9 cellular contexts compared by ENCODE assay signal in genomic region chr6:33454009-33454946, GRCh38. TPM values are rescaled to one million over a fixed set of nuclear protein-coding genes. Genes with fewer than 3 reads are reported as not detected.
A peak's percentile ranks its signal among the peaks of the same experiment; 100 is the strongest.
DNase-seq lines count a peak whose midpoint lies in the region; ATAC-seq, FAIRE-seq and TF ChIP-seq lines count a peak whose summit lies in the region.
"Had no signal": no experiment of that assay in that cellular context is flagged by ENCODE, and none has a peak within 500 bp of the region (broad histone marks: within the 10 kb centered on the region; RNA-seq: fewer than 3 reads in every experiment).

ZBTB9 (plus strand) TSS chr6:33454576; CDS start chr6:33455101, 525 bp downstream.

- peak; percentile 36 for FAIRE-seq in keratinocyte (lab: Jason Lieb, UNC)
- FAIRE-seq: colon had no signal

- ATAC-seq in GM19043 (IDR thresholded peaks at IDR 0.05; ENCODE audit: low read depth, unreplicated experiment) (peak; percentile 99), HG03354 (IDR thresholded peaks at IDR 0.05; ENCODE audit: poor library complexity, severe bottlenecking, unreplicated experiment) (peak; percentile 98)
- ATAC-seq in activated CD4-positive, CD25-positive, alpha-beta regulatory T cell treated with anti-CD3 and anti-CD28 coated beads, Interleukin-2, amount 50 U/mL, for 24 hours, result peak; percentile 99 to 100

- peak within 1 kb of the TSS; percentile 89 for H2AFZ ChIP-seq in keratinocyte (ENCODE audit: control insufficient read depth, low read length)

- peaks cover 5% of the 10 kb centered on the region for H3K4me1 ChIP-seq in keratinocyte (ENCODE audit: control insufficient read depth, extremely low read depth, insufficient read depth, low read length)

- H3K27ac ChIP-seq in keratinocyte (ENCODE audit: control insufficient read depth, insufficient read depth, low read length), result peak within 1 kb of the TSS; percentile 68

- H3K4me3 ChIP-seq in keratinocyte (ENCODE audit: control insufficient read depth in 2 of 3, extremely low read depth in 1 of 3, insufficient read depth in 2 of 3, low read depth in 1 of 3, low read length in 3 of 3), result peak within 1 kb of the TSS; percentile 67 to 93 (median 91)

- peak; percentile 99 for DNase-seq in AG20443 (ENCODE audit: low spot score)
- DNase-seq in NCI-H446 (lab: John Stamatoyannopoulos, UW), result peak; percentile 76 to 97
- DNase-seq in cerebellar cortex (ENCODE audit: low spot score), result peak; percentile 97
- peak; percentile 81 for DNase-seq in keratinocyte (ENCODE audit: low read depth, low spot score)
- peak; percentile 89 to 94 (median 92) for DNase-seq in stimulated activated CD4-positive, alpha-beta T cell treated with anti-CD3 and anti-CD28 coated beads, Interleukin-12 subunit alpha, Interleukin-12 subunit beta, amount 100 ng/mL, for 48 hours (ENCODE audit: low read depth in 2 of 3, low spot score in 1 of 3)

- peaks cover 2% of the 10 kb centered on the region for H3K9me1 ChIP-seq in keratinocyte (ENCODE audit: control insufficient read depth, extremely low read depth, insufficient read depth, low read length)

- H3K36me3 ChIP-seq in keratinocyte (ENCODE audit: control insufficient read depth in 2 of 2, extremely low read depth in 1 of 2, insufficient read depth in 2 of 2, low read length in 2 of 2), result peaks cover 3 to 10% of the 10 kb centered on the region in 2 experiments

- H3K9ac ChIP-seq in keratinocyte (ENCODE audit: control insufficient read depth, extremely low read depth, insufficient read depth, low read length), result peak within 1 kb of the TSS; percentile 84

- no peaks in the 10 kb centered on the region for H3K9me3 ChIP-seq in keratinocyte (ENCODE audit: control insufficient read depth, low read depth, low read length)

- H3K27me3 ChIP-seq in keratinocyte (ENCODE audit: control insufficient read depth, extremely low read depth, insufficient read depth, low read length), result no peaks in the 10 kb centered on the region

- no peaks in the 10 kb centered on the region for H4K20me1 ChIP-seq in keratinocyte (ENCODE audit: control insufficient read depth, extremely low read depth, insufficient read depth, low read length)

- dilution Hi-C loops in keratinocyte (cut with MboI; ENCODE audit: extremely low pct_ligation_motif_present, low sequenced_read_pairs), result no loop called here

- TF ChIP-seq CTCF in keratinocyte (optimal IDR thresholded peaks at IDR 0.05 in 1 of 3, IDR thresholded peaks at IDR 0.05 in 1 of 3, conservative IDR thresholded peaks at IDR 0.05 in 1 of 3; ENCODE audit: extremely low read depth in 1 of 3, insufficient read depth in 2 of 3, low read length in 3 of 3), result no peak

- H3K79me2 ChIP-seq in keratinocyte (ENCODE audit: control insufficient read depth, insufficient read depth, low read length), result peaks cover 18% of the 10 kb centered on the region

- peak within 1 kb of the TSS; percentile 97 for H3K4me2 ChIP-seq in keratinocyte (ENCODE audit: control insufficient read depth, extremely low read depth, insufficient read depth, low read depth, low read length)

RNA-seq across cellular contexts. Expression of gene ZBTB9, which starts in this region (rescaled TPM):
- polyA plus RNA-seq in keratinocyte, result 6.8 to 9.9 TPM (median 7.8 TPM) in 3 replicates
- 2.8 TPM for polyA plus RNA-seq in keratinocyte (2011; ENCODE audit: low read depth)
- polyA plus RNA-seq in keratinocyte (2011; cell fraction: cytosol; rRNA removed), result 5.9 and 7.1 TPM in 2 replicates
- polyA plus RNA-seq in keratinocyte (2011; cell fraction: nucleus; rRNA removed), result 12.3 and 13.0 TPM in 2 replicates
- 6.9 and 10.7 TPM in 2 replicates for polyA plus RNA-seq in keratinocyte (2012; ENCODE audit: low replicate concordance)
- 8.9 to 15.2 TPM (median 10.3 TPM) in 3 replicates for polyA minus RNA-seq in keratinocyte
- 5.6 TPM for polyA minus RNA-seq in keratinocyte (2011; cell fraction: cytosol; rRNA and poly(A)+ RNA removed)
- 8.2 and 12.2 TPM in 2 replicates for polyA minus RNA-seq in keratinocyte (2011; cell fraction: nucleus; rRNA and poly(A)+ RNA removed)

Comparison
In these comparisons a context has a peak if more than half of its experiments do, and no peak if none do; other contexts are left out.
1. Peak in every context shown above with its lines: DNase-seq, ATAC-seq, H3K4me3 ChIP-seq and H3K27ac ChIP-seq.